16 cellular contexts compared by ENCODE assay signal in the genomic region with DNA sequence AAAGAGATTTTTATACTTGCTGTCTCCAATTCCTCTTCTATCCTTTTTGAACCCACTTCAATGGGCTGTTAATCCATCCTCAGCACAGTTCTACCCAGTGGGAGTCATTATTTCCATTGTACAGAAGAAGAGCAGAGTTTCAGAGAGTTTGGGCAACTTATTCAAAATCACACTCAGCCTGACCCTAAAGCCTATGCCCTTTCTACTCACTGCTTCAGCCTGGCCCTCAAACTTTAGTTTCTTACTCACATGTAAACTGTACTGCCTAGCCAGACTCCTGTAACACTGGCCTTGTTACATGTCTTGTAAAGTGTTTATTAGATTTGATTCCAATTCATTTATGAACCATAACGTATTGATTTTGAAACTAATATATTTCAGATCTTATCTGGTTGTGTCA. TPM values are rescaled to one million over a fixed set of nuclear protein-coding genes. Genes with fewer than 3 reads are reported as not detected.
DNase-seq lines count a peak whose midpoint lies in the region; ATAC-seq, FAIRE-seq and TF ChIP-seq lines count a peak whose summit lies in the region.
"Had no signal": no experiment of that assay in that cellular context is flagged by ENCODE, and none has a peak within 500 bp of the region (broad histone marks: within the 10 kb centered on the region; RNA-seq: fewer than 3 reads in every experiment).

No MANE protein-coding gene starts in this region.

- no peaks in the 10 kb centered on the region for H3K9me1 ChIP-seq in K562 (ENCODE audit: control insufficient read depth, insufficient read depth, low read length)

- H3K27me3 Mint-ChIP-seq in activated T-cell treated with anti-CD3 and anti-CD28 coated beads, Interleukin-2, amount 50 U/mL, for 72 hours (ENCODE audit: low read depth) = no peaks in the 10 kb centered on the region
- no peaks in the 10 kb centered on the region for H3K27me3 Mint-ChIP-seq in stimulated activated naive CD8-positive, alpha-beta T cell treated with anti-CD3 and anti-CD28 coated beads, Interleukin-15, Interleukin-2, amounts not matched to agents 100 ng/mL and 50 ng/mL, for 24 hours

- H3K4me3 Mint-ChIP-seq in activated T-cell treated with anti-CD3 and anti-CD28 coated beads, Interleukin-2, amount 50 U/mL, for 72 hours = peak overlapping the region; percentile 63 to 71
- peak overlapping the region; percentile 55 for H3K4me3 Mint-ChIP-seq in stimulated activated naive CD8-positive, alpha-beta T cell treated with anti-CD3 and anti-CD28 coated beads, Interleukin-15, Interleukin-2, amounts not matched to agents 100 ng/mL and 50 ng/mL, for 24 hours

- no peak for TF ChIP-seq RAD21 in K562 (CRISPR knock-in tag; conservative IDR thresholded peaks at IDR 0.05 in 1 of 2, IDR thresholded peaks at IDR 0.05 in 1 of 2)

- no peak overlapping the region for H3K27ac ChIP-seq in K562 (ENCODE audit: extremely low read depth, low read depth, low read length)
- H3K27ac ChIP-seq: ascending aorta had no signal

- in situ Hi-C loops in K562 (cut with MboI) = no loop called here

- no peak for TF ChIP-seq POLR2A in K562 (conservative IDR thresholded peaks at IDR 0.05)

- H3K27ac Mint-ChIP-seq in activated T-cell treated with anti-CD3 and anti-CD28 coated beads, Interleukin-2, amount 50 U/mL, for 72 hours = peak overlapping the region; percentile 89
- H3K27ac Mint-ChIP-seq in stimulated activated naive CD8-positive, alpha-beta T cell treated with anti-CD3 and anti-CD28 coated beads, Interleukin-15, Interleukin-2, amounts not matched to agents 100 ng/mL and 50 ng/mL, for 24 hours = peak overlapping the region; percentile 95

- H3K79me2 ChIP-seq in K562 (ENCODE audit: control insufficient read depth, insufficient read depth, low read length) = no peaks in the 10 kb centered on the region

- H3K4me1 ChIP-seq in K562 (replicated peaks in 1 of 2; ENCODE audit: control insufficient read depth in 2 of 2, insufficient read depth in 2 of 2, low read length in 2 of 2) = peaks cover 6 to 8% of the 10 kb centered on the region in 2 experiments; a peak in 2 of 5 replicates
- H3K4me1 ChIP-seq: ascending aorta had no signal

- H3K27me3 ChIP-seq in K562 (ENCODE audit: control insufficient read depth in 2 of 2, insufficient read depth in 2 of 2, low read length in 2 of 2) = no peaks in the 10 kb centered on the region
- H3K27me3 ChIP-seq: ascending aorta, left lung, thyroid gland had no signal

- ATAC-seq in activated T-cell treated with anti-CD3 and anti-CD28 coated beads, Interleukin-2, amount 50 U/mL, for 72 hours (replicated peaks in 1 of 2) = peak; percentile 68 to 69
- peak; percentile 15 for ATAC-seq in HG03196 (IDR thresholded peaks at IDR 0.05; ENCODE audit: unreplicated experiment)
- ATAC-seq in K562 = peak; percentile 22; the same call in 2 of the 3 replicates
- no peak for ATAC-seq in GM19324 (IDR thresholded peaks at IDR 0.05; ENCODE audit: low FRiP score, unreplicated experiment)

- peak in 1 of 2 donors; percentile 6 for DNase-seq in activated T-cell treated with anti-CD3 and anti-CD28 coated beads, Interleukin-2, amount 50 U/mL, for 72 hours
- DNase-seq in activated T-cell treated with anti-CD3 and anti-CD28 coated beads for 4 hours (no peak), K562 (ENCODE audit: extremely low read depth in 1 of 4, low spot score in 3 of 4) (no peak), NCI-H524 treated with DMSO at 0.1 percent for 48 hours (lab: John Stamatoyannopoulos, UW) (no peak)
- no peak for DNase-seq in stimulated activated CD4-positive, alpha-beta T cell treated with anti-CD3 and anti-CD28 coated beads, Interleukin-12 subunit alpha, Interleukin-12 subunit beta, amount 100 ng/mL, for 4 hours
- DNase-seq: activated CD4-positive, alpha-beta T cell treated with anti-CD3 and anti-CD28 coated beads for 1 hour; effector CD8-positive, alpha-beta T cell; HCEC 1CT; left lung; NCI-H446; SHP77 treated with DMSO at 0.1 percent for 48 hours; thyroid gland had no signal

- BruUV-seq in K562 (replicated peaks; lab: Mats Ljungman, UMichigan) = no TSS peak

- peaks cover 0 to 2% of the 10 kb centered on the region in 2 donors for H3K9me3 Mint-ChIP-seq in activated T-cell treated with anti-CD3 and anti-CD28 coated beads, Interleukin-2, amount 50 U/mL, for 72 hours
- no peaks in the 10 kb centered on the region for H3K9me3 Mint-ChIP-seq in stimulated activated naive CD8-positive, alpha-beta T cell treated with anti-CD3 and anti-CD28 coated beads, Interleukin-15, Interleukin-2, amounts not matched to agents 100 ng/mL and 50 ng/mL, for 24 hours

- H3K36me3 ChIP-seq in K562 (ENCODE audit: control insufficient read depth, insufficient read depth, low read length) = no peaks in the 10 kb centered on the region; the same call in 2 of the 3 replicates
- H3K36me3 ChIP-seq: left lung, thyroid gland had no signal

- CTCF ChIA-PET in K562 (lab: Yijun Ruan, JAX; ENCODE audit: low intra/inter-chr PET ratio) = no interaction called here

- no peak overlapping the region for H3K4me3 ChIP-seq in K562
- H3K4me3 ChIP-seq: ascending aorta, left lung, thyroid gland had no signal

- 0% methylated on average over 1 of the region's 1 CpG for WGBS in K562 (ENCODE audit: insufficient coverage, low coverage, missing lambda C conversion rate)

- H3K9me3 ChIP-seq in K562 (replicated peaks; ENCODE audit: control insufficient read depth, insufficient read depth, low read depth, low read length) = no peaks in the 10 kb centered on the region
- H3K9me3 ChIP-seq: ascending aorta, left lung, thyroid gland had no signal

- H3K4me1 Mint-ChIP-seq in activated T-cell treated with anti-CD3 and anti-CD28 coated beads, Interleukin-2, amount 50 U/mL, for 72 hours (ENCODE audit: low read depth) = peaks cover 42% of the 10 kb centered on the region
- H3K4me1 Mint-ChIP-seq in stimulated activated naive CD8-positive, alpha-beta T cell treated with anti-CD3 and anti-CD28 coated beads, Interleukin-15, Interleukin-2, amounts not matched to agents 100 ng/mL and 50 ng/mL, for 24 hours (ENCODE audit: low read depth) = peaks cover 48% of the 10 kb centered on the region

- no peaks in the 10 kb centered on the region for H4K20me1 ChIP-seq in K562 (replicated peaks; ENCODE audit: control insufficient read depth, insufficient read depth, low read length)

- TF ChIP-seq CTCF in K562 (IDR thresholded peaks at IDR 0.05 in 2 of 3, conservative IDR thresholded peaks at IDR 0.05 in 1 of 3; ENCODE audit: insufficient read depth in 2 of 3, low read depth in 1 of 3, low read length in 3 of 3) = no peak

- intact Hi-C loops in K562 (cut with micrococcal nuclease) = no loop called here

- no peak for TF ChIP-seq EP300 in K562 (IDR thresholded peaks at IDR 0.05; ENCODE audit: low read length)

- H3K4me2 ChIP-seq in K562 (ENCODE audit: insufficient read depth, low read length) = no peak overlapping the region

- no peak overlapping the region for H3K9ac ChIP-seq in K562 (ENCODE audit: insufficient read depth in 1 of 2, low read depth in 2 of 2, low read length in 2 of 2)

- no peak overlapping the region for H2AFZ ChIP-seq in K562 (ENCODE audit: low read depth, low read length)

- POLR2A ChIA-PET in K562 (lab: Yijun Ruan, JAX) = interaction anchor here (1.4 to 1.6 kb wide), 2 partner anchors 19 to 25 kb away, joined by 3 read pairs; partner anchors contain the start of gene USO1

- no peak for FAIRE-seq in K562 (lab: Jason Lieb, UNC)

- H3K36me3 Mint-ChIP-seq in activated T-cell treated with anti-CD3 and anti-CD28 coated beads, Interleukin-2, amount 50 U/mL, for 72 hours (ENCODE audit: insufficient read depth in 2 of 2) = no peaks in the 10 kb centered on the region
- H3K36me3 Mint-ChIP-seq in stimulated activated naive CD8-positive, alpha-beta T cell treated with anti-CD3 and anti-CD28 coated beads, Interleukin-15, Interleukin-2, amounts not matched to agents 100 ng/mL and 50 ng/mL, for 24 hours (ENCODE audit: low read depth) = no peaks in the 10 kb centered on the region

RNA-seq across cellular contexts. Expression of gene USO1, which starts 25.1 kb away (rescaled TPM):
- 10 to 100 TPM; 42.0 to 51.7 TPM for total RNA-seq in activated T-cell treated with anti-CD3 and anti-CD28 coated beads, Interleukin-2, amount 50 U/mL, for 72 hours
- 22.0 and 88.8 TPM in 2 replicates for total RNA-seq in K562 (2011; cell fraction: chromatin; rRNA removed; ENCODE audit: low replicate concordance)
- 18.5 and 23.9 TPM in 2 replicates for total RNA-seq in K562 (2011; cell fraction: nucleolus; rRNA removed)
- 33.2 and 59.6 TPM in 2 replicates for total RNA-seq in K562 (2011; cell fraction: nucleoplasm; rRNA removed)
- total RNA-seq in K562 (2014; rRNA removed) (48.5 and 54.0 TPM in 2 replicates), K562 (2014; rRNA removed; fragmentation: Illumina TruSeq; extraction: Trizol) (76.2 and 80.2 TPM in 2 replicates), K562 (2015; rRNA removed; fragmentation: Illumina TruSeq; extraction: Trizol) (68.7 and 72.8 TPM in 2 replicates), K562 (2021) (45.3 and 48.0 TPM in 2 replicates)
- polyA plus RNA-seq in K562 (2011; rRNA removed) (87.5 and 97.8 TPM in 2 replicates), K562 (2014; fragmentation: Illumina TruSeq; extraction: Trizol) (54.5 and 71.6 TPM in 2 replicates), K562 (2014; fragmentation: Nextera tagmentation; extraction: Ambion mirVana) (10 to 100 TPM; 19.3 to 22.1 TPM), K562 (2014; rRNA removed) (44.3 and 45.1 TPM in 2 replicates)
- 21.2 and 42.2 TPM in 2 replicates for polyA plus RNA-seq in K562 (2011; cell fraction: cytosol; rRNA removed)
- polyA plus RNA-seq in K562 (2011; cell fraction: nucleus; rRNA removed) = 15.9 and 30.8 TPM in 2 replicates
- 40.7 and 71.7 TPM in 2 replicates for polyA plus RNA-seq in K562 (2012)
- 69.8 and 96.2 TPM in 2 replicates for polyA minus RNA-seq in K562 (2011; rRNA and poly(A)+ RNA removed)
- 32.1 and 32.4 TPM in 2 replicates for polyA minus RNA-seq in K562 (2011; cell fraction: cytosol; rRNA and poly(A)+ RNA removed)
- 15.2 and 35.5 TPM in 2 replicates for polyA minus RNA-seq in K562 (2011; cell fraction: nucleus; rRNA and poly(A)+ RNA removed)

RNA-seq across cellular contexts. Expression of gene G3BP2, which starts 26.1 kb away (rescaled TPM):
- 100 to 1,000 TPM; 204 to 212 TPM for total RNA-seq in activated T-cell treated with anti-CD3 and anti-CD28 coated beads, Interleukin-2, amount 50 U/mL, for 72 hours
- total RNA-seq in K562 (2011; cell fraction: chromatin; rRNA removed; ENCODE audit: low replicate concordance) = 41.8 and 137 TPM in 2 replicates
- 22.8 and 31.1 TPM in 2 replicates for total RNA-seq in K562 (2011; cell fraction: nucleolus; rRNA removed)
- 47.7 and 75.6 TPM in 2 replicates for total RNA-seq in K562 (2011; cell fraction: nucleoplasm; rRNA removed)
- total RNA-seq in K562 (2014; rRNA removed) (84.6 and 88.9 TPM in 2 replicates), K562 (2014; rRNA removed; fragmentation: Illumina TruSeq; extraction: Trizol) (138 and 159 TPM in 2 replicates), K562 (2015; rRNA removed; fragmentation: Illumina TruSeq; extraction: Trizol) (125 and 130 TPM in 2 replicates), K562 (2021) (143 and 160 TPM in 2 replicates)
- polyA plus RNA-seq in K562 (2011; rRNA removed) (90.9 and 141 TPM in 2 replicates), K562 (2014; fragmentation: Illumina TruSeq; extraction: Trizol) (143 and 222 TPM in 2 replicates), K562 (2014; fragmentation: Nextera tagmentation; extraction: Ambion mirVana) (10 to 100 TPM; 25.2 to 36.2 TPM), K562 (2014; rRNA removed) (83.7 and 90.2 TPM in 2 replicates)
- 28.9 and 47.0 TPM in 2 replicates for polyA plus RNA-seq in K562 (2011; cell fraction: cytosol; rRNA removed)
- polyA plus RNA-seq in K562 (2011; cell fraction: nucleus; rRNA removed) = 23.0 and 34.6 TPM in 2 replicates
- 83.9 and 86.5 TPM in 2 replicates for polyA plus RNA-seq in K562 (2012)
- polyA minus RNA-seq in K562 (2011; rRNA and poly(A)+ RNA removed) = 194 and 199 TPM in 2 replicates
- 44.7 and 78.4 TPM in 2 replicates for polyA minus RNA-seq in K562 (2011; cell fraction: cytosol; rRNA and poly(A)+ RNA removed)
- polyA minus RNA-seq in K562 (2011; cell fraction: nucleus; rRNA and poly(A)+ RNA removed) = 23.4 and 41.5 TPM in 2 replicates
